Comparison of ENCODE assay signal across 8 cellular contexts in genomic region chr1:88302843-88303486, GRCh38.
DNase-seq lines count a peak whose midpoint lies in the region; ATAC-seq and TF ChIP-seq lines count a peak whose summit lies in the region.

No MANE protein-coding gene starts in this region.

- H3K36me3 ChIP-seq in RWPE2 (ENCODE audit: low read depth) (no peaks in the 10 kb centered on the region), left ventricle myocardium inferior (no peaks in the 10 kb centered on the region), testis (ENCODE audit: low read depth, missing control alignments) (no peaks in the 10 kb centered on the region)

- no peak for ATAC-seq in RWPE2 (ENCODE audit: low read depth)
- no peak for ATAC-seq in HG03432 (IDR thresholded peaks at IDR 0.05; ENCODE audit: unreplicated experiment)
- ATAC-seq in GM21576 (IDR thresholded peaks at IDR 0.05; ENCODE audit: unreplicated experiment) = no peak

- H3K4me3 ChIP-seq in RWPE2 (ENCODE audit: severe bottlenecking) = no peak overlapping the region
- no peak overlapping the region for H3K4me3 ChIP-seq in left ventricle myocardium inferior
- no peak overlapping the region for H3K4me3 ChIP-seq in testis

- TF ChIP-seq POLR2A in testis (IDR thresholded peaks at IDR 0.05) = no peak

- DNase-seq in SIG-M5 treated with dmso at 0.1 percent for 504 hours (lab: John Stamatoyannopoulos, UW; ENCODE audit: unreplicated experiment) (peak; percentile 3), SIG-M5 (lab: John Stamatoyannopoulos, UW) (no peak), RWPE2 (ENCODE audit: low spot score) (no peak), left ventricle myocardium inferior (no peak), testis (peak; percentile 39)
- no peak for DNase-seq in activated CD4-positive, alpha-beta T cell treated with anti-CD3 and anti-CD28 coated beads for 1 hour

- H3K27me3 ChIP-seq in RWPE2 (ENCODE audit: insufficient read depth, poor library complexity, severe bottlenecking) (no peaks in the 10 kb centered on the region), left ventricle myocardium inferior (ENCODE audit: low read depth) (no peaks in the 10 kb centered on the region), testis (no peaks in the 10 kb centered on the region)

- H3K9me3 ChIP-seq in RWPE2 (ENCODE audit: severe bottlenecking) (no peaks in the 10 kb centered on the region), left ventricle myocardium inferior (replicated peaks) (no peaks in the 10 kb centered on the region), testis (no peaks in the 10 kb centered on the region)

- H3K27ac ChIP-seq in RWPE2 (ENCODE audit: poor library complexity, severe bottlenecking) = no peak overlapping the region
- H3K27ac ChIP-seq in left ventricle myocardium inferior (replicated peaks) = no peak overlapping the region
- H3K27ac ChIP-seq in testis = no peak overlapping the region

- WGBS in testis, 2 donors = 28 to 42% methylated on average over 4 of the region's 4 CpGs

- intact Hi-C loops in left ventricle myocardium inferior (cut with micrococcal nuclease) = no loop called here
- intact Hi-C loops in testis (cut with DNase I; ENCODE audit: low total_unique reads) = no loop called here

- TF ChIP-seq CTCF in RWPE2 (IDR thresholded peaks at IDR 0.05; ENCODE audit: poor library complexity, severe bottlenecking) (peak; percentile 58), left ventricle myocardium inferior (IDR thresholded peaks at IDR 0.05; ENCODE audit: borderline replicate concordance) (peak; percentile 59), testis (IDR thresholded peaks at IDR 0.05) (peak; percentile 23 to 40 (median 27))

- no peaks in the 10 kb centered on the region for H3K4me1 ChIP-seq in RWPE2 (ENCODE audit: insufficient read depth, poor library complexity, severe bottlenecking)
- H3K4me1 ChIP-seq in left ventricle myocardium inferior = no peaks in the 10 kb centered on the region
- no peaks in the 10 kb centered on the region for H3K4me1 ChIP-seq in testis

Comparison
In these comparisons a context has a peak if more than half of its experiments do, and no peak if none do; other contexts are left out.
1. DNase-seq: peak in SIG-M5 treated with dmso at 0.1 percent for 504 hours (single experiment) and testis (single experiment); none in SIG-M5 (single experiment), RWPE2 (single experiment), left ventricle myocardium inferior (single experiment) and activated CD4-positive, alpha-beta T cell treated with anti-CD3 and anti-CD28 coated beads for 1 hour (single experiment).
2. Peak in every context shown above with its lines, with median percentiles within 50 percentile points of each other: CTCF ChIP-seq.